ENCODE assay signal across 10 cellular contexts in the genomic region with DNA sequence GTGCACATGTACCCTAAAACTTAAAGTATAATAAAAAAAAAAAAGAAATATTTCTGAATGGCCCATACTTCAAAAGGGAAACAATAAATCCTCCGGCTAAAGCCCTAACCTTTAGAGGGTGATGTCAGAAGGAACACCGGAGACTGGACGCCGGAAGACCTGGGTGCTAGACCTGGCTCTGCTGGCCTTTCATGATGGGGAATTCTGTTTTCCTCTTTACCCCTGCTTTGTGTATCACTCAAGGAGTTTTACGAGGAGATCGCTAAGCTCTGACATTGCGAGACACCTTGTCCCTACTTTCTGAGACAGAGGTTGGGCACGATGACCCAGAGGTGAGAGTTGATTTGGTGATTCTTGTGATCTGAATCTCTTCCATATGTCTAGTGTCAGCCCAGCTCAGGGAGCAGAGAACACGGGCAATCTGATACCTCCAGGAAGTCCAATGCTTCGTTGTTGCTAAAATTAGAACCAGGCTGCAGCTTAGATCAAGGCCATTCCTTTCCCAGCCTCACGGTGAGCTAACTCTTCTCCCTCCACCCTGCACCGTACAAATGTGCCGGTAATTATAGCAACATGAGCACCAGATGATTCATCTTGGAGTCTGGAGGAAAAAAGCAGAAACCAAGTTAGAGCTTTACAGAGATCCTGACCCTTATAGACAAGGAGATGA. TPM values are rescaled to one million over a fixed set of nuclear protein-coding genes. Genes with fewer than 3 reads are reported as not detected.
DNase-seq lines count a peak whose midpoint lies in the region; ATAC-seq and TF ChIP-seq lines count a peak whose summit lies in the region.
"Had no signal": no experiment of that assay in that cellular context is flagged by ENCODE, and none has a peak within 500 bp of the region (broad histone marks: within the 10 kb centered on the region; RNA-seq: fewer than 3 reads in every experiment).

No MANE protein-coding gene starts in this region.

- H3K27ac ChIP-seq in parathyroid adenoma (peak overlapping the region; percentile 53), OCI-LY7 (ENCODE audit: low read depth, low read length, poor library complexity, severe bottlenecking) (no peak overlapping the region)

- no peaks in the 10 kb centered on the region for H3K9me3 ChIP-seq in parathyroid adenoma (ENCODE audit: control insufficient read depth, low read length)
- no peaks in the 10 kb centered on the region for H3K9me3 ChIP-seq in OCI-LY7 (ENCODE audit: low read length)

- peak; percentile 96 for DNase-seq in EH (ENCODE audit: low read depth)
- DNase-seq in NCI-H510A treated with DMSO at 0.1 percent for 48 hours (lab: John Stamatoyannopoulos, UW): peak; percentile 60
- DNase-seq in epithelial cell of proximal tubule (ENCODE audit: low read depth): peak; percentile 25
- DNase-seq in WTC11 (ENCODE audit: low spot score): no peak
- no peak for DNase-seq in OCI-LY7 (ENCODE audit: low spot score)
- DNase-seq: activated CD4-positive, CD25-positive, alpha-beta regulatory T cell treated with anti-CD3 and anti-CD28 coated beads, Interleukin-2, amount 50 U/mL, for 72 hours; effector memory CD8-positive, alpha-beta T cell had no signal

- H3K9ac ChIP-seq in parathyroid adenoma: no peak overlapping the region

- H3K9me2 ChIP-seq in OCI-LY7 (ENCODE audit: insufficient read depth, low read length): no peaks in the 10 kb centered on the region

- H3K27me3 ChIP-seq in parathyroid adenoma (ENCODE audit: control insufficient read depth, insufficient read depth, low read length): no peaks in the 10 kb centered on the region

- no peak overlapping the region for H3K4me3 ChIP-seq in epithelial cell of proximal tubule (ENCODE audit: low read depth, low read length)
- no peak overlapping the region for H3K4me3 ChIP-seq in parathyroid adenoma (ENCODE audit: low read depth, low read length)
- H3K4me3 ChIP-seq in OCI-LY7 (ENCODE audit: low read depth, low read length, poor library complexity, severe bottlenecking): no peak overlapping the region

- no peak overlapping the region for H3K4me3 Mint-ChIP-seq in WTC11
- H3K4me3 Mint-ChIP-seq: effector memory CD8-positive, alpha-beta T cell had no signal

- no TSS peak for BruUV-seq in OCI-LY7 (replicated peaks; lab: Mats Ljungman, UMichigan)

- no peaks in the 10 kb centered on the region for H3K79me2 ChIP-seq in parathyroid adenoma
- H3K79me2 ChIP-seq in OCI-LY7 (ENCODE audit: insufficient read depth, low read depth, low read length): no peaks in the 10 kb centered on the region

- POLR2A ChIA-PET in WTC11 (lab: Charles Lee) (interaction anchor here (0.8 kb wide), 1 partner anchor 50 kb away, joined by 3 read pairs; no protein-coding TSS in a partner anchor), OCI-LY7 (lab: Charles Lee) (interaction anchor here (0.9 kb wide), 1 partner anchor 66 kb away, joined by 4 read pairs; no protein-coding TSS in a partner anchor)

- no peaks in the 10 kb centered on the region for H3K36me3 Mint-ChIP-seq in WTC11

- no peak for ATAC-seq in WTC11
- ATAC-seq in HG03196 (IDR thresholded peaks at IDR 0.05; ENCODE audit: unreplicated experiment): no peak
- ATAC-seq in GM18498 (IDR thresholded peaks at IDR 0.05; ENCODE audit: unreplicated experiment): no peak
- ATAC-seq: effector memory CD8-positive, alpha-beta T cell had no signal

- H4K20me1 ChIP-seq in OCI-LY7 (ENCODE audit: insufficient read depth, low read length): no peaks in the 10 kb centered on the region

- H3K4me2 ChIP-seq in parathyroid adenoma (ENCODE audit: low read length): peak overlapping the region; percentile 20
- no peak overlapping the region for H3K4me2 ChIP-seq in OCI-LY7 (ENCODE audit: low read length)

- H3K4me1 Mint-ChIP-seq in WTC11: peaks cover 2% of the 10 kb centered on the region; the same call in 1 of the 2 replicates

- intact Hi-C loops in OCI-LY7 (cut with micrococcal nuclease; ENCODE audit: unreplicated experiment): no loop called here

- no peaks in the 10 kb centered on the region; the same call in 1 of the 2 replicates for H3K27me3 Mint-ChIP-seq in WTC11 (ENCODE audit: low read depth)

- peaks cover 5% of the 10 kb centered on the region for H3K4me1 ChIP-seq in parathyroid adenoma
- H3K4me1 ChIP-seq in OCI-LY7 (ENCODE audit: insufficient read depth, low read length, poor library complexity, severe bottlenecking): no peaks in the 10 kb centered on the region

- 0 out of 2 replicates have a peak, but pooled peaks cover 3% of the 10 kb centered on the region for H3K9me3 Mint-ChIP-seq in WTC11
- H3K9me3 Mint-ChIP-seq: effector memory CD8-positive, alpha-beta T cell had no signal

- no peak overlapping the region for H3K27ac Mint-ChIP-seq in WTC11
- H3K27ac Mint-ChIP-seq: effector memory CD8-positive, alpha-beta T cell had no signal

- H3K36me3 ChIP-seq in parathyroid adenoma (ENCODE audit: control insufficient read depth, insufficient read depth, low read length): no peaks in the 10 kb centered on the region
- no peaks in the 10 kb centered on the region for H3K36me3 ChIP-seq in OCI-LY7 (ENCODE audit: insufficient read depth, low read length)

- CTCF ChIA-PET in WTC11 (lab: Charles Lee) (interaction anchor here (1.0 to 1.6 kb wide), 2 partner anchors 14 to 174 kb away, joined by 7 to 9 read pairs; no protein-coding TSS in a partner anchor), OCI-LY7 (lab: Charles Lee; ENCODE audit: unreplicated experiment) (no interaction called here)

- TF ChIP-seq CTCF in epithelial cell of proximal tubule (conservative IDR thresholded peaks at IDR 0.05; ENCODE audit: low read depth, low read length) (no peak), parathyroid adenoma (IDR thresholded peaks at IDR 0.05) (no peak), WTC11 (IDR thresholded peaks at IDR 0.05) (no peak), OCI-LY7 (conservative IDR thresholded peaks at IDR 0.05; ENCODE audit: low read length) (no peak)

- H2AFZ ChIP-seq in parathyroid adenoma (peak overlapping the region; percentile 45), OCI-LY7 (ENCODE audit: low read length) (no peak overlapping the region)

TF ChIP-seq in WTC11, 78 proteins besides CTCF, POLR2A, EP300 and RAD21:
- no peak for TF ChIP-seq SP1 (CRISPR knock-in tag; conservative IDR thresholded peaks at IDR 0.05)
- no peak for TF ChIP-seq CREM (CRISPR knock-in tag; IDR thresholded peaks at IDR 0.05)
- no peak for TF ChIP-seq CDX4 (CRISPR knock-in tag; IDR thresholded peaks at IDR 0.05; ENCODE audit: borderline replicate concordance)

RNA-seq across cellular contexts. Expression of gene CFAP161, which starts 42.0 kb away (rescaled TPM):
- total RNA-seq in epithelial cell of proximal tubule (0.07 TPM in 1 of 2 replicates, not detected in the other), WTC11 (2021) (not detected in 3 replicates), OCI-LY7 (2022) (not detected in 2 replicates)
- total RNA-seq in OCI-LY7 (2014; rRNA removed; shearing (Covaris generic)): not detected in 2 replicates

Comparison
In these comparisons a context has a peak if more than half of its experiments do, and no peak if none do; other contexts are left out.
1. DNase-seq: peak in EH (single experiment), NCI-H510A treated with DMSO at 0.1 percent for 48 hours (single experiment) and epithelial cell of proximal tubule (single experiment); none in WTC11 (single experiment) and OCI-LY7 (single experiment).